Comparison of ENCODE assay signal across 36 cellular contexts in the genomic region with DNA sequence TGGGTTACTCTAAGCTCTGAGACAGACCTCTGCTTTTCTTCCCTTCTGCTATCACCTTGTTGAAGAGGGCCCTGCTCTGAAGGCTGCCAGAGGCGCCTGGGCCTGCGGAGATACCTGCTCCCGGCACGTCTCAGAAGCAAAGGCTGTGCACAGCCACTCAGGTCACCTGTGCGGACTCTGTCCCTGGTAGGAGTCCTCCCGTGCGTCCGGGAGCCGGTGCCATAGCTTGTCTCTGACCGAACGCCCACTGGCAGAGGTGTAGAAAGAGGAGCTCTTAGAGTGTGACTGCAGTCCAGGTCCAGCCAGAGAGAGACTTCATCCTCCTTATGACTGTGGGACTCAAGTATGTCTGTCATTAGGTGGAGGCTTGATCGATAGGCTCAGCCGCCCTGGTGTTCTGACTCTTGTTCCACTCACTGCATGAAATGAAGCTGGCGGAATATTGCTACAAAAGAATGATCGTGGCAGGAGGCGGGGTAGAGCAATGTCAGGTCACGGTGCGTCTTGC. TPM values are rescaled to one million over a fixed set of nuclear protein-coding genes. Genes with fewer than 3 reads are reported as not detected.
"Had no signal": no experiment of that assay in that cellular context is flagged by ENCODE, and none has a peak within 500 bp of the region (broad histone marks: within the 10 kb centered on the region; RNA-seq: fewer than 3 reads in every experiment).

No MANE protein-coding gene starts in this region.

- ATAC-seq: activated CD4-positive, CD25-positive, alpha-beta regulatory T cell treated with anti-CD3 and anti-CD28 coated beads, Interleukin-2, amount 50 U/mL, for 24 hours; effector memory CD8-positive, alpha-beta T cell; gastrocnemius medialis; left cardiac atrium; left ventricle myocardium superior; stimulated activated memory B cell treated with anti-CD40 and anti-IgM and Interleukin-4, amounts not matched to agents 10 μg/mL and 1 μg/mL and 100 μg/mL, for 72 hours; stimulated activated naive CD8-positive, alpha-beta T cell treated with anti-CD3 and anti-CD28 coated beads, Interleukin-15, amount 100 ng/mL, for 72 hours had no signal

- H3K9me3 ChIP-seq: gastrocnemius medialis, upper lobe of right lung had no signal

- H3K4me2 ChIP-seq: smooth muscle cell had no signal

- H3K36me3 Mint-ChIP-seq: activated naive CD8-positive, alpha-beta T cell; mesothelial cell of epicardium; naive B cell; stimulated activated memory B cell treated with anti-CD40 and anti-IgM and Interleukin-4, amounts not matched to agents 10 μg/mL and 1 μg/mL and 100 μg/mL, for 72 hours had no signal

- H3K4me1 ChIP-seq: gastrocnemius medialis, upper lobe of right lung had no signal

- H3K4me3 Mint-ChIP-seq: activated naive CD8-positive, alpha-beta T cell; effector memory CD8-positive, alpha-beta T cell; mesothelial cell of epicardium; naive B cell; neural crest cell; stimulated activated memory B cell treated with anti-CD40 and anti-IgM and Interleukin-4, amounts not matched to agents 10 μg/mL and 1 μg/mL and 100 μg/mL, for 72 hours; stimulated activated naive CD8-positive, alpha-beta T cell treated with anti-CD3 and anti-CD28 coated beads, Interleukin-15, amount 100 ng/mL, for 72 hours; T-helper 2 cell treated with Interferon-gamma antibody and Interleukin-4, amounts not matched to agents 5 μg/mL and 100 μg/mL, for 36 hours had no signal

- H3K9me3 Mint-ChIP-seq: effector memory CD8-positive, alpha-beta T cell; mesothelial cell of epicardium; naive B cell; neural crest cell; stimulated activated memory B cell treated with anti-CD40 and anti-IgM and Interleukin-4, amounts not matched to agents 10 μg/mL and 1 μg/mL and 100 μg/mL, for 72 hours; stimulated activated naive CD8-positive, alpha-beta T cell treated with anti-CD3 and anti-CD28 coated beads, Interleukin-15, amount 100 ng/mL, for 72 hours; T-helper 2 cell treated with Interferon-gamma antibody and Interleukin-4, amounts not matched to agents 5 μg/mL and 100 μg/mL, for 36 hours had no signal

- FAIRE-seq: keratinocyte had no signal

- H3K27me3 ChIP-seq: cardiac muscle cell, gastrocnemius medialis, upper lobe of right lung had no signal

- H3K4me1 Mint-ChIP-seq: stimulated activated naive CD8-positive, alpha-beta T cell treated with anti-CD3 and anti-CD28 coated beads, Interleukin-15, amount 100 ng/mL, for 72 hours had no signal

- H3K4me3 ChIP-seq: cardiac muscle cell, gastrocnemius medialis, smooth muscle cell, upper lobe of right lung had no signal

- H3K27ac Mint-ChIP-seq: activated naive CD8-positive, alpha-beta T cell; effector memory CD8-positive, alpha-beta T cell; mesothelial cell of epicardium; stimulated activated memory B cell treated with anti-CD40 and anti-IgM and Interleukin-4, amounts not matched to agents 10 μg/mL and 1 μg/mL and 100 μg/mL, for 72 hours; T-helper 2 cell treated with Interferon-gamma antibody and Interleukin-4, amounts not matched to agents 5 μg/mL and 100 μg/mL, for 36 hours had no signal

- H3K27ac ChIP-seq: cardiac muscle cell, gastrocnemius medialis, upper lobe of right lung had no signal

- DNase-seq: activated CD4-positive, alpha-beta T cell treated with anti-CD3 and anti-CD28 coated beads for 48 hours; activated CD4-positive, alpha-beta T cell treated with anti-CD3 and anti-CD28 coated beads, Interleukin-2, amount 50 U/mL, for 48 hours; activated CD8-positive, alpha-beta memory T cell treated with anti-CD3 and anti-CD28 coated beads for 24 hours; activated effector memory CD4-positive, alpha-beta T cell treated with Interleukin-2 at 50 U/mL for 16 hours; activated naive CD4-positive, alpha-beta T cell treated with Interleukin-2 at 50 U/mL for 16 hours; anterior cingulate cortex; cortex of kidney; effector memory CD8-positive, alpha-beta T cell; erythroblast; gastrocnemius medialis; glutamatergic neuron; left cardiac atrium; left ventricle myocardium superior; mammary epithelial cell; naive B cell; retina; stimulated activated CD4-positive, alpha-beta T cell treated with anti-CD3 and anti-CD28 coated beads, Interleukin-1b, Interleukin-23, amount 100 ng/mL, for 48 hours; stimulated activated CD4-positive, alpha-beta T cell treated with anti-CD3 and anti-CD28 coated beads, Interleukin-4, amount 100 ng/mL, for 4 hours; stimulated activated CD8-positive, alpha-beta memory T cell treated with anti-CD3 and anti-CD28 coated beads, Interleukin-4, amount 100 ng/mL, for 48 hours; stimulated activated naive CD8-positive, alpha-beta T cell treated with anti-CD3 and anti-CD28 coated beads, Interleukin-15, amount 100 ng/mL, for 72 hours; substantia nigra; T-helper 1 cell; upper lobe of right lung had no signal

- H3K36me3 ChIP-seq: cardiac muscle cell, gastrocnemius medialis, upper lobe of right lung had no signal

RNA-seq across cellular contexts. Expression of gene UNC93A, which starts 51.0 kb away (rescaled TPM):
- total RNA-seq: cardiac muscle cell, cerebellum, gastrocnemius medialis, left cardiac atrium, left ventricle myocardium superior, mammary epithelial cell, mesothelial cell of epicardium, neural crest cell, osteocyte, posterior vena cava, smooth muscle cell, upper lobe of right lung had no signal
- polyA plus RNA-seq: adipose tissue, cardiac muscle cell, keratinocyte, mammary epithelial cell, smooth muscle cell had no signal
